In the genomic region with DNA sequence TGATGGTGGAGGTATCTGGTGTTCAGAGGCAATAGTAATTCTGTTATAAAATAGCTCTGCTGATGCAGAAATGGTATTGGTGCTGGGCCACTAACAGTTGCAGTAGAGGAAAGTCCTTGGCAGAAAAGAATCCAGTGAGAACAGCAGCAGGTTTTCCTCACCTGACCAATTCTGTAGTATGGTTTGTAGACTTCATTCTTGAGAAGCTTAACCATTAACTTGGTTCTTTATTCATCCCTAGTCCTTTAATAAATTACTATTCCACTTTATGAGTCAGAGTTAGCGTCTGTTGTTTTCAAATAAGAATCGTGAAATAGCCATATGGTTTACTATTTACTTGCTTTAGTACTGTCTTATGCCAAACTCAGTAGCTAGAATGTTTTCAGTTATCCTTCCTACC, we compare ENCODE assay signal across 17 cellular contexts.
A peak's percentile ranks its signal among the peaks of the same experiment; 100 is the strongest.
DNase-seq lines count a peak whose midpoint lies in the region; ATAC-seq and TF ChIP-seq lines count a peak whose summit lies in the region.
"Had no signal": no experiment of that assay in that cellular context is flagged by ENCODE, and none has a peak within 500 bp of the region (broad histone marks: within the 10 kb centered on the region; RNA-seq: fewer than 3 reads in every experiment).

No MANE protein-coding gene starts in this region.

- WGBS in mesenchymal stem cell, result 100% methylated on average over 2 of the region's 2 CpGs

- no peak overlapping the region for H2AK5ac ChIP-seq in mesenchymal stem cell (ENCODE audit: low read length, severe bottlenecking)

- H3K4me3 ChIP-seq in epithelial cell of proximal tubule (ENCODE audit: low read depth, low read length) (no peak overlapping the region), mesenchymal stem cell (ENCODE audit: insufficient read depth in 1 of 2, low read depth in 1 of 2, low read length in 2 of 2) (no peak overlapping the region)
- H3K4me3 ChIP-seq: Peyer's patch had no signal

- H3K36me3 ChIP-seq in mesenchymal stem cell (ENCODE audit: control insufficient read depth in 1 of 2, insufficient read depth in 2 of 2, low read depth in 1 of 2, low read length in 2 of 2), result no peaks in the 10 kb centered on the region
- H3K36me3 ChIP-seq: Peyer's patch had no signal

- H4K91ac ChIP-seq in mesenchymal stem cell (ENCODE audit: low read length), result no peak overlapping the region

- H3K9ac ChIP-seq in mesenchymal stem cell (ENCODE audit: low read length), result no peak overlapping the region
- H3K9ac ChIP-seq: SK-N-SH had no signal

- no peak overlapping the region for H4K8ac ChIP-seq in mesenchymal stem cell (ENCODE audit: low read length)

- no peak overlapping the region for H2BK120ac ChIP-seq in mesenchymal stem cell (ENCODE audit: low read depth, low read length)

- no peak overlapping the region for H2BK5ac ChIP-seq in mesenchymal stem cell (ENCODE audit: low read depth, low read length, poor library complexity, severe bottlenecking)

- no peaks in the 10 kb centered on the region for H3K9me3 ChIP-seq in mesenchymal stem cell (ENCODE audit: control insufficient read depth, low read length)
- H3K9me3 ChIP-seq: BE2C, Peyer's patch, SK-N-SH had no signal

- no peak overlapping the region for H3K4ac ChIP-seq in mesenchymal stem cell (ENCODE audit: low read depth in 1 of 2, low read length in 2 of 2)

- no peak overlapping the region for H3K14ac ChIP-seq in mesenchymal stem cell (ENCODE audit: low read length in 2 of 2)

- no peak overlapping the region for H2BK15ac ChIP-seq in mesenchymal stem cell (ENCODE audit: low read depth, poor library complexity, severe bottlenecking)

- peaks cover 0 to 3% of the 10 kb centered on the region in 2 experiments for H3K27me3 ChIP-seq in mesenchymal stem cell (ENCODE audit: control insufficient read depth in 1 of 2, insufficient read depth in 1 of 2, low read length in 2 of 2)
- H3K27me3 ChIP-seq: BE2C, Peyer's patch had no signal

- no peak overlapping the region for H2BK12ac ChIP-seq in mesenchymal stem cell (ENCODE audit: low read length in 2 of 2)

- TF ChIP-seq CTCF in epithelial cell of proximal tubule (conservative IDR thresholded peaks at IDR 0.05; ENCODE audit: low read depth, low read length), result no peak

- H3K4me1 ChIP-seq in mesenchymal stem cell (ENCODE audit: control insufficient read depth, insufficient read depth, low read depth, low read length), result peaks cover 2% of the 10 kb centered on the region
- H3K4me1 ChIP-seq: BE2C, Peyer's patch had no signal

- peaks cover 1% of the 10 kb centered on the region for H3K79me1 ChIP-seq in mesenchymal stem cell (replicated peaks; ENCODE audit: low read length, poor library complexity, severe bottlenecking)

- no peak overlapping the region for H2AFZ ChIP-seq in mesenchymal stem cell (ENCODE audit: low read depth, low read length)

- H3K18ac ChIP-seq in mesenchymal stem cell (ENCODE audit: low read depth in 1 of 2, low read length in 2 of 2), result no peak overlapping the region

- DNase-seq in DMS53 treated with DMSO at 0.1 percent for 48 hours (lab: John Stamatoyannopoulos, UW; ENCODE audit: unreplicated experiment), result peak; percentile 81
- peak; percentile 86 for DNase-seq in epithelial cell of proximal tubule (ENCODE audit: low read depth)
- no peak for DNase-seq in mesenchymal stem cell
- no peak for DNase-seq in activated effector memory CD4-positive, alpha-beta T cell treated with Interleukin-2 at 50 U/mL for 16 hours
- no peak for DNase-seq in activated CD4-positive, alpha-beta T cell treated with anti-CD3 and anti-CD28 coated beads, Interleukin-2, amount 50 U/mL, for 4 hours
- DNase-seq: BE2C; Calu3; CD4-positive, alpha-beta T cell; GOT3; KG1; NCI-H1436 treated with DMSO at 0.1 percent for 48 hours; NCI-H524; Peyer's patch; Right ventricle myocardium superior; SK-N-SH had no signal

- no peak overlapping the region for H3K23ac ChIP-seq in mesenchymal stem cell (ENCODE audit: low read length in 2 of 2)

- ATAC-seq in GM18520 (IDR thresholded peaks at IDR 0.05; ENCODE audit: unreplicated experiment) (no peak), HG02642 (IDR thresholded peaks at IDR 0.05; ENCODE audit: poor library complexity, unreplicated experiment) (no peak)

- H3K4me2 ChIP-seq in mesenchymal stem cell (ENCODE audit: low read length, poor library complexity, severe bottlenecking), result no peak overlapping the region
- H3K4me2 ChIP-seq: SK-N-SH had no signal

- peak overlapping the region; percentile 11 for H3K27ac ChIP-seq in mesenchymal stem cell (ENCODE audit: low read length, poor library complexity, severe bottlenecking)
- H3K27ac ChIP-seq: Peyer's patch had no signal

Comparison
In these comparisons a context has a peak if more than half of its experiments do, and no peak if none do; other contexts are left out.
1. DNase-seq: peak in DMS53 treated with DMSO at 0.1 percent for 48 hours (single experiment) and epithelial cell of proximal tubule (single experiment); none in mesenchymal stem cell (single experiment), activated effector memory CD4-positive, alpha-beta T cell treated with Interleukin-2 at 50 U/mL for 16 hours (single experiment) and activated CD4-positive, alpha-beta T cell treated with anti-CD3 and anti-CD28 coated beads, Interleukin-2, amount 50 U/mL, for 4 hours (0 of 2).